ENCODE assay signal across 8 cellular contexts in genomic region chr19:12665646-12666304, GRCh38. TPM values are rescaled to one million over a fixed set of nuclear protein-coding genes. Genes with fewer than 3 reads are reported as not detected.
A peak's percentile ranks its signal among the peaks of the same experiment; 100 is the strongest.
DNase-seq lines count a peak whose midpoint lies in the region; ATAC-seq lines count a peak whose summit lies in the region.

No MANE protein-coding gene starts in this region.

- peaks cover 46% of the 10 kb centered on the region for H3K36me3 Mint-ChIP-seq in activated CD4-positive, alpha-beta T cell treated with anti-CD3 and anti-CD28 coated beads for 36 hours (ENCODE audit: low read depth)
- H3K36me3 Mint-ChIP-seq in activated CD8-positive, alpha-beta T cell treated with anti-CD3 and anti-CD28 coated beads, Interleukin-2, amount 10 ng/mL, durations not matched to agents 7 days and 5 days (ENCODE audit: low read depth): peaks cover 47% of the 10 kb centered on the region
- H3K36me3 Mint-ChIP-seq in stimulated activated naive CD8-positive, alpha-beta T cell treated with anti-CD3 and anti-CD28 coated beads, Interleukin-15, Interleukin-2, amounts not matched to agents 100 ng/mL and 50 ng/mL, for 24 hours (ENCODE audit: low read depth): peaks cover 29% of the 10 kb centered on the region

- peak overlapping the region; percentile 83 for H3K27ac Mint-ChIP-seq in activated CD4-positive, alpha-beta T cell treated with anti-CD3 and anti-CD28 coated beads for 36 hours
- H3K27ac Mint-ChIP-seq in activated CD8-positive, alpha-beta T cell treated with anti-CD3 and anti-CD28 coated beads, Interleukin-2, amount 10 ng/mL, durations not matched to agents 7 days and 5 days: peak overlapping the region; percentile 78
- peak overlapping the region; percentile 95 for H3K27ac Mint-ChIP-seq in stimulated activated naive CD8-positive, alpha-beta T cell treated with anti-CD3 and anti-CD28 coated beads, Interleukin-15, Interleukin-2, amounts not matched to agents 100 ng/mL and 50 ng/mL, for 24 hours

- POLR2A ChIA-PET in activated CD4-positive, alpha-beta T cell treated with anti-CD3 and anti-CD28 coated beads for 36 hours (lab: Charles Lee): interaction anchor here (0.6 to 1.1 kb wide), 8 partner anchors 12 to 127 kb away, joined by 3 to 6 read pairs (median 4); partner anchors contain the start of genes TRIR, ZNF490 and ZNF791
- POLR2A ChIA-PET in activated CD8-positive, alpha-beta T cell treated with anti-CD3 and anti-CD28 coated beads, Interleukin-2, amount 10 ng/mL, durations not matched to agents 7 days and 5 days (lab: Charles Lee): interaction anchor here (0.6 to 1.0 kb wide), 4 partner anchors 26 to 272 kb away, joined by 3 read pairs; no protein-coding TSS in a partner anchor

- peaks cover 9% of the 10 kb centered on the region; the same call in 1 of the 2 replicates for H3K36me3 ChIP-seq in iPS DF 6.9 (ENCODE audit: control insufficient read depth, insufficient read depth, low read length)

- peaks cover 41% of the 10 kb centered on the region for H3K4me1 Mint-ChIP-seq in activated CD4-positive, alpha-beta T cell treated with anti-CD3 and anti-CD28 coated beads for 36 hours
- H3K4me1 Mint-ChIP-seq in activated CD8-positive, alpha-beta T cell treated with anti-CD3 and anti-CD28 coated beads, Interleukin-2, amount 10 ng/mL, durations not matched to agents 7 days and 5 days (ENCODE audit: low read depth): peaks cover 49% of the 10 kb centered on the region
- H3K4me1 Mint-ChIP-seq in stimulated activated naive CD8-positive, alpha-beta T cell treated with anti-CD3 and anti-CD28 coated beads, Interleukin-15, Interleukin-2, amounts not matched to agents 100 ng/mL and 50 ng/mL, for 24 hours (ENCODE audit: low read depth): peaks cover 58% of the 10 kb centered on the region

- peaks cover 4% of the 10 kb centered on the region for H3K4me1 ChIP-seq in iPS DF 6.9 (ENCODE audit: control insufficient read depth, insufficient read depth, low read length)

- H3K9me3 Mint-ChIP-seq in activated CD4-positive, alpha-beta T cell treated with anti-CD3 and anti-CD28 coated beads for 36 hours (ENCODE audit: low read depth): no peaks in the 10 kb centered on the region
- H3K9me3 Mint-ChIP-seq in activated CD8-positive, alpha-beta T cell treated with anti-CD3 and anti-CD28 coated beads, Interleukin-2, amount 10 ng/mL, durations not matched to agents 7 days and 5 days (ENCODE audit: insufficient read depth): no peaks in the 10 kb centered on the region
- no peaks in the 10 kb centered on the region for H3K9me3 Mint-ChIP-seq in stimulated activated naive CD8-positive, alpha-beta T cell treated with anti-CD3 and anti-CD28 coated beads, Interleukin-15, Interleukin-2, amounts not matched to agents 100 ng/mL and 50 ng/mL, for 24 hours

- H3K4me3 ChIP-seq in iPS DF 6.9 (ENCODE audit: low read length): peak overlapping the region; percentile 65; the same call in 1 of the 2 replicates

- no peaks in the 10 kb centered on the region for H3K9me3 ChIP-seq in iPS DF 6.9 (ENCODE audit: control insufficient read depth, insufficient read depth, low read length)

- H3K27ac ChIP-seq in iPS DF 6.9 (ENCODE audit: low read length): no peak overlapping the region

- H3K27me3 ChIP-seq in iPS DF 6.9 (ENCODE audit: control insufficient read depth, insufficient read depth, low read length): no peaks in the 10 kb centered on the region

- peak; percentile 55 for DNase-seq in activated CD4-positive, alpha-beta T cell treated with anti-CD3 and anti-CD28 coated beads for 36 hours
- no peak for DNase-seq in activated CD4-positive, alpha-beta T cell treated with anti-CD3 and anti-CD28 coated beads for 4 hours
- DNase-seq in activated CD8-positive, alpha-beta T cell treated with anti-CD3 and anti-CD28 coated beads, Interleukin-2, amount 10 ng/mL, durations not matched to agents 7 days and 5 days: peak; percentile 43
- DNase-seq in iPS DF 6.9 (ENCODE audit: low read depth, low spot score): no peak
- no peak for DNase-seq in iPS-NIHi11 (ENCODE audit: low spot score)
- DNase-seq in HT-29 (ENCODE audit: low spot score): no peak

- H3K4me3 Mint-ChIP-seq in activated CD4-positive, alpha-beta T cell treated with anti-CD3 and anti-CD28 coated beads for 36 hours: peak overlapping the region; percentile 86
- H3K4me3 Mint-ChIP-seq in activated CD8-positive, alpha-beta T cell treated with anti-CD3 and anti-CD28 coated beads, Interleukin-2, amount 10 ng/mL, durations not matched to agents 7 days and 5 days: peak overlapping the region; percentile 86
- H3K4me3 Mint-ChIP-seq in stimulated activated naive CD8-positive, alpha-beta T cell treated with anti-CD3 and anti-CD28 coated beads, Interleukin-15, Interleukin-2, amounts not matched to agents 100 ng/mL and 50 ng/mL, for 24 hours: peak overlapping the region; percentile 97

- H3K27me3 Mint-ChIP-seq in activated CD4-positive, alpha-beta T cell treated with anti-CD3 and anti-CD28 coated beads for 36 hours: no peaks in the 10 kb centered on the region
- no peaks in the 10 kb centered on the region for H3K27me3 Mint-ChIP-seq in activated CD8-positive, alpha-beta T cell treated with anti-CD3 and anti-CD28 coated beads, Interleukin-2, amount 10 ng/mL, durations not matched to agents 7 days and 5 days (ENCODE audit: low read depth)
- no peaks in the 10 kb centered on the region for H3K27me3 Mint-ChIP-seq in stimulated activated naive CD8-positive, alpha-beta T cell treated with anti-CD3 and anti-CD28 coated beads, Interleukin-15, Interleukin-2, amounts not matched to agents 100 ng/mL and 50 ng/mL, for 24 hours

- ATAC-seq in activated CD4-positive, alpha-beta T cell treated with anti-CD3 and anti-CD28 coated beads for 36 hours: peak; percentile 20
- peak; percentile 9 for ATAC-seq in activated CD8-positive, alpha-beta T cell treated with anti-CD3 and anti-CD28 coated beads, Interleukin-2, amount 10 ng/mL, durations not matched to agents 7 days and 5 days
- ATAC-seq in HG03571 (IDR thresholded peaks at IDR 0.05; ENCODE audit: unreplicated experiment): no peak

- intact Hi-C loops in activated CD4-positive, alpha-beta T cell treated with anti-CD3 and anti-CD28 coated beads for 36 hours (cut with DNase I, micrococcal nuclease): loop anchor here in 1 of 2 experiments (1.0 to 5.0 kb wide), 5 partner anchors 57 to 743 kb away; partner anchors contain the start of genes GET3, ZNF44 and ZNF564

- WGBS in iPS DF 6.9 (ENCODE audit: insufficient coverage, insufficient read length): no CpG with 5 or more reads among the region's 12 CpGs

- CTCF ChIA-PET in activated CD4-positive, alpha-beta T cell treated with anti-CD3 and anti-CD28 coated beads for 36 hours (lab: Charles Lee): interaction anchor here (0.5 to 1.9 kb wide), 8 partner anchors 11 to 574 kb away, joined by 3 to 7 read pairs (median 4); no protein-coding TSS in a partner anchor
- CTCF ChIA-PET in activated CD8-positive, alpha-beta T cell treated with anti-CD3 and anti-CD28 coated beads, Interleukin-2, amount 10 ng/mL, durations not matched to agents 7 days and 5 days (lab: Charles Lee): interaction anchor here (0.6 to 2.2 kb wide), 5 partner anchors 22 to 102 kb away, joined by 3 to 10 read pairs (median 3); no protein-coding TSS in a partner anchor

RNA-seq across cellular contexts. Expression of gene MAN2B1, which starts 0.8 kb away (rescaled TPM):
- 100 to 1,000 TPM; 118 to 154 TPM for total RNA-seq in activated CD4-positive, alpha-beta T cell treated with anti-CD3 and anti-CD28 coated beads for 36 hours
- 100 to 1,000 TPM in 1 of 2 experiments, 10 to 100 TPM in 1; 95.5 to 102 TPM for total RNA-seq in activated CD8-positive, alpha-beta T cell treated with anti-CD3 and anti-CD28 coated beads, Interleukin-2, amount 10 ng/mL, durations not matched to agents 7 days and 5 days
- total RNA-seq in HT-29 (2014; rRNA removed; shearing (Covaris generic)): 18.4 and 35.1 TPM in 2 replicates

RNA-seq across cellular contexts. Expression of gene WDR83, which starts 0.8 kb away (rescaled TPM):
- 10 to 100 TPM; 13.5 to 19.5 TPM for total RNA-seq in activated CD4-positive, alpha-beta T cell treated with anti-CD3 and anti-CD28 coated beads for 36 hours
- 10 to 100 TPM; 16.4 to 19.4 TPM for total RNA-seq in activated CD8-positive, alpha-beta T cell treated with anti-CD3 and anti-CD28 coated beads, Interleukin-2, amount 10 ng/mL, durations not matched to agents 7 days and 5 days
- 21.7 and 22.1 TPM in 2 replicates for total RNA-seq in HT-29 (2014; rRNA removed; shearing (Covaris generic))

RNA-seq across cellular contexts. Expression of gene DHPS, which starts 15.9 kb away (rescaled TPM):
- 100 to 1,000 TPM; 101 to 112 TPM for total RNA-seq in activated CD4-positive, alpha-beta T cell treated with anti-CD3 and anti-CD28 coated beads for 36 hours
- total RNA-seq in activated CD8-positive, alpha-beta T cell treated with anti-CD3 and anti-CD28 coated beads, Interleukin-2, amount 10 ng/mL, durations not matched to agents 7 days and 5 days: 100 to 1,000 TPM; 109 to 121 TPM
- total RNA-seq in HT-29 (2014; rRNA removed; shearing (Covaris generic)): 95.0 and 95.4 TPM in 2 replicates

RNA-seq across cellular contexts. Expression of gene GNG14, which starts 22.0 kb away (rescaled TPM):
- total RNA-seq in activated CD4-positive, alpha-beta T cell treated with anti-CD3 and anti-CD28 coated beads for 36 hours: not detected
- not detected for total RNA-seq in activated CD8-positive, alpha-beta T cell treated with anti-CD3 and anti-CD28 coated beads, Interleukin-2, amount 10 ng/mL, durations not matched to agents 7 days and 5 days
- total RNA-seq in HT-29 (2014; rRNA removed; shearing (Covaris generic)): not detected in 2 replicates

RNA-seq across cellular contexts. Expression of gene FBXW9, which starts 30.7 kb away (rescaled TPM):
- 1 to 10 TPM; 8.3 to 8.8 TPM for total RNA-seq in activated CD4-positive, alpha-beta T cell treated with anti-CD3 and anti-CD28 coated beads for 36 hours
- total RNA-seq in activated CD8-positive, alpha-beta T cell treated with anti-CD3 and anti-CD28 coated beads, Interleukin-2, amount 10 ng/mL, durations not matched to agents 7 days and 5 days: 1 to 10 TPM; 6.0 to 6.1 TPM
- total RNA-seq in HT-29 (2014; rRNA removed; shearing (Covaris generic)): 32.9 and 38.0 TPM in 2 replicates

Comparison
In these comparisons a context has a peak if more than half of its experiments do, and no peak if none do; other contexts are left out.
1. DNase-seq: peak in activated CD4-positive, alpha-beta T cell treated with anti-CD3 and anti-CD28 coated beads for 36 hours (single experiment) and activated CD8-positive, alpha-beta T cell treated with anti-CD3 and anti-CD28 coated beads, Interleukin-2, amount 10 ng/mL, durations not matched to agents 7 days and 5 days (single experiment); none in activated CD4-positive, alpha-beta T cell treated with anti-CD3 and anti-CD28 coated beads for 4 hours (0 of 2), iPS DF 6.9 (single experiment), iPS-NIHi11 (single experiment) and HT-29 (single experiment).
2. Peak in every context shown above with its lines, with median percentiles within 50 percentile points of each other: H3K27ac Mint-ChIP-seq and H3K4me3 Mint-ChIP-seq.